Comparison of ENCODE assay signal across 8 cellular contexts in genomic region chr1:20787100-20787774, GRCh38. TPM values are rescaled to one million over a fixed set of nuclear protein-coding genes. Genes with fewer than 3 reads are reported as not detected.
DNase-seq lines count a peak whose midpoint lies in the region; ATAC-seq and TF ChIP-seq lines count a peak whose summit lies in the region.

Gene HP1BP3 (minus strand): TSS chr1:20787307. CDS start chr1:20780440, 6,867 bp downstream.

- no peak for TF ChIP-seq CTCF in endothelial cell (IDR thresholded peaks at IDR 0.05; ENCODE audit: unreplicated experiment)

- H3K9me3 Mint-ChIP-seq in endothelial cell (ENCODE audit: unreplicated experiment) = no peaks in the 10 kb centered on the region

- ATAC-seq in GM19455 (IDR thresholded peaks at IDR 0.05; ENCODE audit: unreplicated experiment) = peak; percentile 49

- DNase-seq in CMK (ENCODE audit: low read depth) = peak; percentile 45
- DNase-seq in HK-2 (ENCODE audit: unreplicated experiment) = peak; percentile 78
- DNase-seq in NOMO-1 treated with dmso at 0.1 percent for 144 hours (lab: John Stamatoyannopoulos, UW; ENCODE audit: unreplicated experiment) = peak; percentile 40
- DNase-seq in activated CD8-positive, alpha-beta memory T cell treated with anti-CD3 and anti-CD28 coated beads, Interleukin-2, amount 50 U/mL, for 24 hours (ENCODE audit: extremely low read depth) = peak; percentile 48
- DNase-seq in endothelial cell (ENCODE audit: low spot score) = peak; percentile 75
- DNase-seq in midbrain (lab: John Stamatoyannopoulos, UW) = peak; percentile 67
- peak; percentile 71 to 77 for DNase-seq in stimulated activated CD8-positive, alpha-beta memory T cell treated with anti-CD3 and anti-CD28 coated beads, Interleukin-15, amount 100 ng/mL, for 48 hours (ENCODE audit: low read depth in 2 of 2)

- peaks cover 22% of the 10 kb centered on the region for H3K4me1 Mint-ChIP-seq in endothelial cell (ENCODE audit: unreplicated experiment)

- peak within 1 kb of the TSS; percentile 99 for H3K4me3 Mint-ChIP-seq in endothelial cell (ENCODE audit: unreplicated experiment)

- peaks cover 17% of the 10 kb centered on the region for H3K27me3 Mint-ChIP-seq in endothelial cell (ENCODE audit: unreplicated experiment)

- H3K36me3 Mint-ChIP-seq in endothelial cell (ENCODE audit: low read depth, unreplicated experiment) = peaks cover 11% of the 10 kb centered on the region

- H3K27ac Mint-ChIP-seq in endothelial cell (ENCODE audit: unreplicated experiment) = peak within 1 kb of the TSS; percentile 96

RNA-seq across cellular contexts. Expression of gene HP1BP3, which starts in this region (rescaled TPM):
- total RNA-seq in endothelial cell (ENCODE audit: unreplicated experiment) = 164 TPM

Comparison
In these comparisons a context has a peak if more than half of its experiments do, and no peak if none do; other contexts are left out.
1. Peak in every context shown above with its lines: DNase-seq and ATAC-seq.